8 cellular contexts compared by ENCODE assay signal in genomic region chr4:184168406-184169019, GRCh38. TPM values are rescaled to one million over a fixed set of nuclear protein-coding genes. Genes with fewer than 3 reads are reported as not detected.
DNase-seq lines count a peak whose midpoint lies in the region; ATAC-seq and TF ChIP-seq lines count a peak whose summit lies in the region.

No MANE protein-coding gene starts in this region.

- CTCF ChIA-PET in PC-9 (lab: Charles Lee) = interaction anchor here (0.6 kb wide), 2 partner anchors 319 to 1968 kb away, joined by 3 to 4 read pairs; no protein-coding TSS in a partner anchor

- no peak overlapping the region for H2AFZ ChIP-seq in PC-9

- H3F3A ChIP-seq in PC-9 (ENCODE audit: insufficient read depth, low read depth) = no peaks in the 10 kb centered on the region

- DNase-seq in AG09319 (ENCODE audit: extremely low read depth, low read depth) = peak; percentile 15
- DNase-seq in PC-9 = peak in 1 of 2 experiments; percentile 65
- peak; percentile 19 for DNase-seq in activated T-helper 9 cell treated with anti-CD3 and anti-CD28 coated beads, Interleukin-2, amount 50 U/mL, for 16 hours (ENCODE audit: low read depth)
- no peak for DNase-seq in foreskin keratinocyte
- DNase-seq in testis = peak; percentile 86

- TF ChIP-seq CTCF in AG09319 (IDR thresholded peaks at IDR 0.05; ENCODE audit: low read depth, low read length) (peak; percentile 95), PC-9 (conservative IDR thresholded peaks at IDR 0.05) (peak; percentile 84), foreskin keratinocyte (conservative IDR thresholded peaks at IDR 0.05) (peak; percentile 93), neutrophil (IDR thresholded peaks at IDR 0.05) (peak; percentile 87), testis (IDR thresholded peaks at IDR 0.05) (peak; percentile 88 to 92 (median 91))

- H3K4me3 ChIP-seq in PC-9 (no peak overlapping the region), neutrophil (ENCODE audit: low read depth in 1 of 2, low read length in 1 of 2) (peak overlapping the region in 1 of 2 experiments; percentile 18), testis (peak overlapping the region; percentile 8 to 24)

- WGBS in testis, 2 donors = 2% methylated on average over 26 to 33 of the region's 33 CpGs

- no peak for TF ChIP-seq POLR2A in testis (IDR thresholded peaks at IDR 0.05)

- H3K9me2 ChIP-seq in PC-9 (ENCODE audit: insufficient read depth) = no peaks in the 10 kb centered on the region

- POLR2A ChIA-PET in PC-9 (lab: Charles Lee; ENCODE audit: unreplicated experiment) = no interaction called here

- no peaks in the 10 kb centered on the region for H3K27me3 ChIP-seq in PC-9 (ENCODE audit: insufficient read depth, low read depth)
- H3K27me3 ChIP-seq in foreskin keratinocyte = peaks cover 21% of the 10 kb centered on the region
- H3K27me3 ChIP-seq in neutrophil = peaks cover 52% of the 10 kb centered on the region
- H3K27me3 ChIP-seq in testis = no peaks in the 10 kb centered on the region

- ATAC-seq in GM19025 (IDR thresholded peaks at IDR 0.05; ENCODE audit: low read depth, unreplicated experiment) (peak; percentile 84), HG03139 (IDR thresholded peaks at IDR 0.05; ENCODE audit: unreplicated experiment) (peak; percentile 87), foreskin keratinocyte (peak; percentile 85)

- no peaks in the 10 kb centered on the region for H4K20me1 ChIP-seq in PC-9 (ENCODE audit: insufficient read depth)

- H3K36me3 ChIP-seq in PC-9 (ENCODE audit: low read depth) (no peaks in the 10 kb centered on the region), neutrophil (no peaks in the 10 kb centered on the region), testis (ENCODE audit: low read depth, missing control alignments) (no peaks in the 10 kb centered on the region)

- BruUV-seq in PC-9 (replicated peaks; lab: Mats Ljungman, UMichigan) = no TSS peak

- intact Hi-C loops in PC-9 (cut with micrococcal nuclease; ENCODE audit: unreplicated experiment) (loop anchor here (1.0 to 10.0 kb wide), 6 partner anchors 64 to 696 kb away; no protein-coding TSS in a partner anchor), testis (cut with DNase I; ENCODE audit: low total_unique reads) (loop anchor here (5.0 kb wide), 1 partner anchor 331 kb away; no protein-coding TSS in a partner anchor)

- H3K27ac ChIP-seq in PC-9 = no peak overlapping the region
- no peak overlapping the region for H3K27ac ChIP-seq in foreskin keratinocyte
- H3K27ac ChIP-seq in neutrophil = no peak overlapping the region
- peak overlapping the region; percentile 51 to 83 for H3K27ac ChIP-seq in testis

- peak overlapping the region; percentile 61 for H3K4me2 ChIP-seq in PC-9

- H3K4me1 ChIP-seq in PC-9 (replicated peaks; ENCODE audit: insufficient read depth) (no peaks in the 10 kb centered on the region), foreskin keratinocyte (no peaks in the 10 kb centered on the region), neutrophil (ENCODE audit: control insufficient read depth in 1 of 2, insufficient read depth in 1 of 2, low read depth in 1 of 2, low read length in 1 of 2) (peaks cover 8% of the 10 kb centered on the region in 2 experiments), testis (peaks cover 6% of the 10 kb centered on the region)

- H3K9me3 ChIP-seq in PC-9 (ENCODE audit: insufficient read depth, low read depth) = no peaks in the 10 kb centered on the region
- H3K9me3 ChIP-seq in neutrophil = no peaks in the 10 kb centered on the region
- H3K9me3 ChIP-seq in testis = no peaks in the 10 kb centered on the region

- no peaks in the 10 kb centered on the region for H3K79me2 ChIP-seq in PC-9 (ENCODE audit: low read depth)

RNA-seq across cellular contexts. Expression of gene ENPP6, which starts 49.2 kb away (rescaled TPM):
- total RNA-seq in PC-9 (2021) (not detected in 2 replicates), foreskin keratinocyte (not detected in 2 replicates), testis (1 to 10 TPM; 2.0 to 3.5 TPM)
- polyA plus RNA-seq in foreskin keratinocyte (0.04 TPM in 1 of 2 replicates, not detected in the other), testis (ENCODE audit: insufficient read depth, low read depth, low replicate concordance) (4.9 TPM)

Comparison
In these comparisons a context has a peak if more than half of its experiments do, and no peak if none do; other contexts are left out.
1. DNase-seq: peak in AG09319 (single experiment), activated T-helper 9 cell treated with anti-CD3 and anti-CD28 coated beads, Interleukin-2, amount 50 U/mL, for 16 hours (single experiment) and testis (single experiment); none in foreskin keratinocyte (0 of 2).
2. H3K27ac ChIP-seq: peak in testis (2 of 2); none in PC-9 (single experiment), foreskin keratinocyte (single experiment) and neutrophil (single experiment).
3. Peak in every context shown above with its lines, with median percentiles within 50 percentile points of each other: CTCF ChIP-seq and ATAC-seq.